8 cellular contexts compared by ENCODE assay signal in the genomic region with DNA sequence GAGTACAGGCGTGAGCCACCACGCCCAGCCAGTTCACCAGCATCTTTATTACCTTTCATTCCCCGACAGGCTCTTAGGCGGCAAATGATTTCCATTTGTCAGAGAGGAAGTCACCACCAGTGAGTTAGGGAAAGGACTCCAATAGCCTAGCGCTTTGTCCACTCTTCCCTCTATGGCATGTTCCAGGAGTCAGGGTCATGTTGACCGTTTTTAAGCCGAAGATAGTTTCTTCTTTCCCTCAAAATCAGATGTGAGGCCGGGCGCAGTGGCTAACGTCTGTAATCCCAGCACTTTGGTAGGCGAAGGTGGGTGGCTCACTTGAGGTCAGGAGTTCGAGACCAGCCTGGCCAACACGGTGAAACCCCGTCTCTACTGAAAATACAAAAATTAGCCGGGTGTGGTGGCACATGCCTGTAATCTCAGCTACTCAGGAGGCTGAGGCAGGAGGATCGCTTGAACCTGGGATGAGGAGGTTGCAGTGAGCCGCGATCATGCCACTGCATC. TPM values are rescaled to one million over a fixed set of nuclear protein-coding genes. Genes with fewer than 3 reads are reported as not detected.
DNase-seq lines count a peak whose midpoint lies in the region; ATAC-seq and TF ChIP-seq lines count a peak whose summit lies in the region.
"Not testable (repeated sequence)": the region's sequence is repeated elsewhere in the genome, so short reads cannot be mapped to it uniquely, and the experiment has no call there.

No MANE protein-coding gene starts in this region.

- TF ChIP-seq POLR2A in stomach (IDR thresholded peaks at IDR 0.05), result not testable (repeated sequence)

- H3K27me3 Mint-ChIP-seq in IgD-negative memory B cell; T-helper 2 cell treated with Interferon-gamma antibody and Interleukin-4, amounts not matched to agents 5 μg/mL and 100 μg/mL, for 36 hours (ENCODE audit: low read depth); activated naive CD8-positive, alpha-beta T cell treated with anti-CD3 and anti-CD28 coated beads, Interleukin-2, amount 50 U/mL, for 24 hours; endodermal cell (ENCODE audit: insufficient read depth); immature natural killer cell (ENCODE audit: low read depth in 3 of 3); neural progenitor cell (ENCODE audit: insufficient read depth, low read depth): not testable (repeated sequence)

- not testable (repeated sequence) for H3K4me1 ChIP-seq in endodermal cell (ENCODE audit: control insufficient read depth, insufficient read depth, low read length)
- H3K4me1 ChIP-seq in neural progenitor cell (peaks cover 14% of the 10 kb centered on the region), stomach (peaks cover 27 to 55% (median 46%) of the 10 kb centered on the region in 4 donors)

- intact Hi-C loops in stomach (cut with DNase I; ENCODE audit: low total_unique reads), result not testable (repeated sequence)

- not testable (repeated sequence) for H3K9me3 Mint-ChIP-seq in IgD-negative memory B cell; T-helper 2 cell treated with Interferon-gamma antibody and Interleukin-4, amounts not matched to agents 5 μg/mL and 100 μg/mL, for 36 hours; activated naive CD8-positive, alpha-beta T cell treated with anti-CD3 and anti-CD28 coated beads, Interleukin-2, amount 50 U/mL, for 24 hours; endodermal cell; immature natural killer cell; neural progenitor cell

- peak overlapping the region; percentile 99 for H3K4me2 ChIP-seq in neural progenitor cell

- not testable (repeated sequence) for H3K27me3 ChIP-seq in endodermal cell (ENCODE audit: control insufficient read depth, insufficient read depth, low read length, poor library complexity, severe bottlenecking); neural progenitor cell; stomach

- H3K36me3 ChIP-seq in endodermal cell (ENCODE audit: control insufficient read depth, insufficient read depth, low read length); neural progenitor cell; stomach: not testable (repeated sequence)

- H3K27ac ChIP-seq in C4-2B (peak overlapping the region; percentile 93), endodermal cell (ENCODE audit: low read depth, low read length) (peak overlapping the region; percentile 85), neural progenitor cell (peak overlapping the region; percentile 97), stomach (peak overlapping the region; percentile 89 to 94 (median 92))

- H3K27ac Mint-ChIP-seq in IgD-negative memory B cell, result peak overlapping the region in 1 of 3 donors; percentile 93
- H3K27ac Mint-ChIP-seq in T-helper 2 cell treated with Interferon-gamma antibody and Interleukin-4, amounts not matched to agents 5 μg/mL and 100 μg/mL, for 36 hours, result not testable (repeated sequence)
- peak overlapping the region; percentile 98 for H3K27ac Mint-ChIP-seq in activated naive CD8-positive, alpha-beta T cell treated with anti-CD3 and anti-CD28 coated beads, Interleukin-2, amount 50 U/mL, for 24 hours
- peak overlapping the region; percentile 70 for H3K27ac Mint-ChIP-seq in endodermal cell
- H3K27ac Mint-ChIP-seq in immature natural killer cell, result peak overlapping the region in 5 of 6 donors; percentile 30 to 98 (median 40)
- H3K27ac Mint-ChIP-seq in neural progenitor cell, result peak overlapping the region; percentile 60

- not testable (repeated sequence) for H3K36me3 Mint-ChIP-seq in IgD-negative memory B cell, immature natural killer cell, neural progenitor cell
- peaks cover 15% of the 10 kb centered on the region for H3K36me3 Mint-ChIP-seq in T-helper 2 cell treated with Interferon-gamma antibody and Interleukin-4, amounts not matched to agents 5 μg/mL and 100 μg/mL, for 36 hours (ENCODE audit: low read depth)
- H3K36me3 Mint-ChIP-seq in activated naive CD8-positive, alpha-beta T cell treated with anti-CD3 and anti-CD28 coated beads, Interleukin-2, amount 50 U/mL, for 24 hours (ENCODE audit: low read depth), result peaks cover 19% of the 10 kb centered on the region
- peaks cover 13% of the 10 kb centered on the region for H3K36me3 Mint-ChIP-seq in endodermal cell (ENCODE audit: low read depth)

- not testable (repeated sequence) for H3K9ac ChIP-seq in endodermal cell (ENCODE audit: extremely low read depth, low read length, poor library complexity, severe bottlenecking); neural progenitor cell

- peak overlapping the region; percentile 89 for H3K4me3 ChIP-seq in endodermal cell (ENCODE audit: low read length)
- H3K4me3 ChIP-seq in neural progenitor cell, result peak overlapping the region; percentile 89
- H3K4me3 ChIP-seq in stomach, result peak overlapping the region; percentile 76 to 92 (median 84)

- H3K9me3 ChIP-seq in endodermal cell (ENCODE audit: control insufficient read depth, low read length); neural progenitor cell (ENCODE audit: low read depth); stomach: not testable (repeated sequence)

- H4K20me1 ChIP-seq in neural progenitor cell (ENCODE audit: low read depth), result not testable (repeated sequence)

- peak overlapping the region; percentile 43 to 96 (median 94) for H3K4me3 Mint-ChIP-seq in IgD-negative memory B cell
- peak overlapping the region; percentile 93 for H3K4me3 Mint-ChIP-seq in T-helper 2 cell treated with Interferon-gamma antibody and Interleukin-4, amounts not matched to agents 5 μg/mL and 100 μg/mL, for 36 hours
- H3K4me3 Mint-ChIP-seq in activated naive CD8-positive, alpha-beta T cell treated with anti-CD3 and anti-CD28 coated beads, Interleukin-2, amount 50 U/mL, for 24 hours, result peak overlapping the region; percentile 89
- H3K4me3 Mint-ChIP-seq in endodermal cell, result peak overlapping the region; percentile 87
- peak overlapping the region; percentile 54 to 96 (median 93) for H3K4me3 Mint-ChIP-seq in immature natural killer cell
- peak overlapping the region; percentile 93 for H3K4me3 Mint-ChIP-seq in neural progenitor cell

- 91 to 95% methylated on average over 17 of the region's 18 CpGs for whole genome bisulfite sequencing in endodermal cell (ENCODE audit: insufficient coverage in 1 of 2, insufficient read length in 1 of 2), 2 experiments
- 81 to 85% (median 83%) methylated on average over 18 of the region's 18 CpGs for WGBS in stomach, 5 donors

- not testable (repeated sequence) for TF ChIP-seq EP300 in stomach (IDR thresholded peaks at IDR 0.05)

- peaks cover 50% of the 10 kb centered on the region for H3F3A ChIP-seq in neural progenitor cell (ENCODE audit: low read depth)

- not testable (repeated sequence) for H2AFZ ChIP-seq in neural progenitor cell (replicated peaks)

- not testable (repeated sequence) for TF ChIP-seq CTCF in C4-2B (conservative IDR thresholded peaks at IDR 0.05); endodermal cell (conservative IDR thresholded peaks at IDR 0.05); neural progenitor cell (IDR thresholded peaks at IDR 0.05); stomach (IDR thresholded peaks at IDR 0.05)

- not testable (repeated sequence) for ATAC-seq in activated naive CD8-positive, alpha-beta T cell treated with anti-CD3 and anti-CD28 coated beads, Interleukin-2, amount 50 U/mL, for 24 hours

- H3K79me2 ChIP-seq in neural progenitor cell (ENCODE audit: low read depth), result peaks cover 33% of the 10 kb centered on the region

- peaks cover 9 to 44% (median 33%) of the 10 kb centered on the region in 3 donors for H3K4me1 Mint-ChIP-seq in IgD-negative memory B cell
- peaks cover 37% of the 10 kb centered on the region for H3K4me1 Mint-ChIP-seq in T-helper 2 cell treated with Interferon-gamma antibody and Interleukin-4, amounts not matched to agents 5 μg/mL and 100 μg/mL, for 36 hours (ENCODE audit: low read depth)
- peaks cover 49% of the 10 kb centered on the region for H3K4me1 Mint-ChIP-seq in activated naive CD8-positive, alpha-beta T cell treated with anti-CD3 and anti-CD28 coated beads, Interleukin-2, amount 50 U/mL, for 24 hours
- H3K4me1 Mint-ChIP-seq in endodermal cell, result peaks cover 31% of the 10 kb centered on the region
- peaks cover 54 to 56% of the 10 kb centered on the region in 2 donors for H3K4me1 Mint-ChIP-seq in immature natural killer cell
- peaks cover 46% of the 10 kb centered on the region for H3K4me1 Mint-ChIP-seq in neural progenitor cell

- DNase-seq in T-helper 2 cell treated with Interferon-gamma antibody and Interleukin-4, amounts not matched to agents 5 μg/mL and 100 μg/mL, for 36 hours (ENCODE audit: low spot score); activated naive CD8-positive, alpha-beta T cell treated with anti-CD3 and anti-CD28 coated beads, Interleukin-2, amount 50 U/mL, for 24 hours; endodermal cell; immature natural killer cell; neural progenitor cell (ENCODE audit: low spot score); stomach: not testable (repeated sequence)

RNA-seq across cellular contexts. Expression of gene DPAGT1, which starts 1.6 kb away (rescaled TPM):
- 34.7 TPM for polyA plus RNA-seq in IgD-negative memory B cell
- 10 to 100 TPM; 49.4 to 51.9 TPM for total RNA-seq in endodermal cell
- 58.1 TPM for polyA plus RNA-seq in endodermal cell (2013, experiment 1 of 2)
- 49.6 TPM for polyA plus RNA-seq in endodermal cell (2013, experiment 2 of 2)
- 10 to 100 TPM; 23.7 to 47.4 (median 44.5) TPM for polyA plus RNA-seq in immature natural killer cell
- 13.4 and 24.3 TPM in 2 replicates for total RNA-seq in neural progenitor cell (ENCODE audit: low replicate concordance)
- 10 to 100 TPM in 3 of 5 donors, 1 to 10 TPM in 2; 2.3 to 27.7 (median 13.2) TPM for total RNA-seq in stomach
- 10 to 100 TPM; 14.4 to 28.5 (median 14.5) TPM for polyA plus RNA-seq in stomach

RNA-seq across cellular contexts. Expression of gene C2CD2L, which starts 3.9 kb away (rescaled TPM):
- polyA plus RNA-seq in IgD-negative memory B cell, result 5.6 TPM
- total RNA-seq in endodermal cell, result 1 to 10 TPM; 2.4 to 3.1 TPM
- 6.7 TPM for polyA plus RNA-seq in endodermal cell (2013, experiment 1 of 2)
- polyA plus RNA-seq in endodermal cell (2013, experiment 2 of 2), result 6.3 TPM
- 1 to 10 TPM; 1.0 to 7.7 (median 2.6) TPM for polyA plus RNA-seq in immature natural killer cell
- 1.5 and 3.7 TPM in 2 replicates for total RNA-seq in neural progenitor cell (ENCODE audit: low replicate concordance)
- total RNA-seq in stomach, result 10 to 100 TPM in 3 of 5 donors, 1 to 10 TPM in 2; 2.6 to 19.9 (median 13.4) TPM
- 1 to 10 TPM; 1.7 to 6.1 (median 2.4) TPM for polyA plus RNA-seq in stomach

RNA-seq across cellular contexts. Expression of gene HINFP, which starts 18.2 kb away (rescaled TPM):
- polyA plus RNA-seq in IgD-negative memory B cell, result 12.9 TPM
- 10 to 100 TPM; 43.8 to 44.8 TPM for total RNA-seq in endodermal cell
- polyA plus RNA-seq in endodermal cell (2013, experiment 1 of 2), result 30.6 TPM
- polyA plus RNA-seq in endodermal cell (2013, experiment 2 of 2), result 30.8 TPM
- polyA plus RNA-seq in immature natural killer cell, result 10 to 100 TPM in 2 of 3 donors, 1 to 10 TPM in 1; 9.2 to 18.6 (median 11.0) TPM
- total RNA-seq in neural progenitor cell (ENCODE audit: low replicate concordance), result 32.5 and 47.3 TPM in 2 replicates
- total RNA-seq in stomach, result 10 to 100 TPM; 17.1 to 80.8 (median 43.6) TPM
- 10 to 100 TPM in 2 of 3 donors, 1 to 10 TPM in 1; 9.2 to 11.9 (median 10.1) TPM for polyA plus RNA-seq in stomach

RNA-seq across cellular contexts. Expression of gene HMBS, which starts 18.5 kb away (rescaled TPM):
- polyA plus RNA-seq in IgD-negative memory B cell (24.8 TPM), immature natural killer cell (10 to 100 TPM in 2 of 3 donors, 1 to 10 TPM in 1; 7.6 to 19.0 (median 11.9) TPM), stomach (10 to 100 TPM; 23.0 to 25.0 (median 23.5) TPM)
- total RNA-seq in endodermal cell (10 to 100 TPM; 45.9 to 54.8 TPM), neural progenitor cell (ENCODE audit: low replicate concordance) (30.0 and 31.1 TPM in 2 replicates), stomach (10 to 100 TPM in 1 of 5 donors, 1 to 10 TPM in 3, not detected in 1; 3.8 to 15.9 (median 8.1) TPM)
- 42.7 TPM for polyA plus RNA-seq in endodermal cell (2013, experiment 1 of 2)
- polyA plus RNA-seq in endodermal cell (2013, experiment 2 of 2), result 40.0 TPM

RNA-seq across cellular contexts. Expression of gene VPS11, which starts 35.6 kb away (rescaled TPM):
- 52.6 TPM for polyA plus RNA-seq in IgD-negative memory B cell
- total RNA-seq in endodermal cell, result 10 to 100 TPM; 26.9 to 29.1 TPM
- 27.6 TPM for polyA plus RNA-seq in endodermal cell (2013, experiment 1 of 2)
- polyA plus RNA-seq in endodermal cell (2013, experiment 2 of 2), result 25.2 TPM
- 10 to 100 TPM; 33.0 to 58.8 (median 49.3) TPM for polyA plus RNA-seq in immature natural killer cell
- 10.4 and 20.7 TPM in 2 replicates for total RNA-seq in neural progenitor cell (ENCODE audit: low replicate concordance)
- 100 to 1,000 TPM in 1 of 5 donors, 10 to 100 TPM in 3, 1 to 10 TPM in 1; 8.2 to 190 (median 21.1) TPM for total RNA-seq in stomach
- 10 to 100 TPM; 25.5 to 43.1 (median 40.9) TPM for polyA plus RNA-seq in stomach
